Comparison of ENCODE assay signal across 20 cellular contexts in genomic region chr14:68612049-68612448, GRCh38.
A peak's percentile ranks its signal among the peaks of the same experiment; 100 is the strongest.
DNase-seq lines count a peak whose midpoint lies in the region; ATAC-seq, FAIRE-seq and TF ChIP-seq lines count a peak whose summit lies in the region.
"Had no signal": no experiment of that assay in that cellular context is flagged by ENCODE, and none has a peak within 500 bp of the region (broad histone marks: within the 10 kb centered on the region; RNA-seq: fewer than 3 reads in every experiment).

No MANE protein-coding gene starts in this region.

- H3K36me3 ChIP-seq in astrocyte (ENCODE audit: insufficient read depth, low read length) (no peaks in the 10 kb centered on the region), neutrophil (no peaks in the 10 kb centered on the region), thyroid gland (no peaks in the 10 kb centered on the region)

- H3K4me3 Mint-ChIP-seq in astrocyte (ENCODE audit: unreplicated experiment): no peak overlapping the region
- H3K4me3 Mint-ChIP-seq: activated T-cell treated with anti-CD3 and anti-CD28 coated beads, Interleukin-2, amount 50 U/mL, for 4 hours; GM23338; T-helper 17 cell had no signal

- no peak overlapping the region for H3K9ac ChIP-seq in astrocyte (ENCODE audit: low read length)
- H3K9ac ChIP-seq: KMS-11 had no signal

- no peaks in the 10 kb centered on the region for H3K27me3 Mint-ChIP-seq in astrocyte (ENCODE audit: low read depth, unreplicated experiment)
- H3K27me3 Mint-ChIP-seq: T-helper 17 cell had no signal

- H2AFZ ChIP-seq in astrocyte (ENCODE audit: low read depth, low read length): no peak overlapping the region
- H2AFZ ChIP-seq: GM23338 had no signal

- H3K27ac Mint-ChIP-seq in astrocyte (ENCODE audit: unreplicated experiment): peak overlapping the region; percentile 37
- H3K27ac Mint-ChIP-seq: GM23338, T-helper 17 cell had no signal

- intact Hi-C loops in left cardiac atrium (cut with DNase I): no loop called here
- intact Hi-C loops in thyroid gland (cut with DNase I): no loop called here

- TF ChIP-seq POLR2A in thyroid gland (IDR thresholded peaks at IDR 0.05): no peak

- H3K4me2 ChIP-seq in astrocyte (ENCODE audit: low read length): no peak overlapping the region
- H3K4me2 ChIP-seq: GM23338, KMS-11 had no signal

- WGBS in thyroid gland, 2 donors: 35 to 36% methylated on average over 5 of the region's 5 CpGs

- no peak overlapping the region for H3K27ac ChIP-seq in astrocyte (ENCODE audit: low read depth, low read length)
- H3K27ac ChIP-seq in neutrophil: peak overlapping the region; percentile 47
- peak overlapping the region; percentile 51 to 68 (median 64) for H3K27ac ChIP-seq in thyroid gland
- H3K27ac ChIP-seq: C4-2B, KMS-11 had no signal

- peaks cover 7% of the 10 kb centered on the region for H3K4me1 ChIP-seq in astrocyte (ENCODE audit: insufficient read depth, low read length)
- H3K4me1 ChIP-seq in neutrophil (ENCODE audit: control insufficient read depth in 1 of 2, insufficient read depth in 1 of 2, low read depth in 1 of 2, low read length in 1 of 2): peaks cover 37 to 43% of the 10 kb centered on the region in 2 experiments
- H3K4me1 ChIP-seq in thyroid gland: peaks cover 22 to 33% of the 10 kb centered on the region in 2 donors

- no peaks in the 10 kb centered on the region for H3K27me3 ChIP-seq in astrocyte (ENCODE audit: insufficient read depth, low read length)
- no peaks in the 10 kb centered on the region for H3K27me3 ChIP-seq in neutrophil
- H3K27me3 ChIP-seq in thyroid gland: no peaks in the 10 kb centered on the region

- FAIRE-seq in astrocyte (lab: Jason Lieb, UNC): no peak
- FAIRE-seq: GM12892, GM19239, islet of Langerhans, RCC 7860 had no signal

- peaks cover 2% of the 10 kb centered on the region for H3K4me1 Mint-ChIP-seq in astrocyte (ENCODE audit: low read depth, unreplicated experiment)

- peaks cover 21% of the 10 kb centered on the region for H3K9me3 Mint-ChIP-seq in astrocyte (ENCODE audit: unreplicated experiment)

- ATAC-seq in left cardiac atrium (peak; percentile 62 to 67), GM19035 (IDR thresholded peaks at IDR 0.05; ENCODE audit: unreplicated experiment) (no peak), HG02571 (IDR thresholded peaks at IDR 0.05; ENCODE audit: unreplicated experiment) (no peak)
- ATAC-seq: activated T-cell treated with anti-CD3 and anti-CD28 coated beads, Interleukin-2, amount 50 U/mL, for 4 hours; GM23338; T-helper 17 cell had no signal

- no peaks in the 10 kb centered on the region for H4K20me1 ChIP-seq in astrocyte (ENCODE audit: insufficient read depth, low read length)

- H3K9me3 ChIP-seq in astrocyte (ENCODE audit: insufficient read depth, low read depth, low read length): peaks cover 4% of the 10 kb centered on the region
- no peaks in the 10 kb centered on the region for H3K9me3 ChIP-seq in neutrophil
- no peaks in the 10 kb centered on the region for H3K9me3 ChIP-seq in thyroid gland

- TF ChIP-seq CTCF in astrocyte (IDR thresholded peaks at IDR 0.05; ENCODE audit: insufficient read depth, low read depth, low read length): no peak
- no peak for TF ChIP-seq CTCF in neutrophil (IDR thresholded peaks at IDR 0.05)
- TF ChIP-seq CTCF in thyroid gland (IDR thresholded peaks at IDR 0.05): no peak

- H3K36me3 Mint-ChIP-seq in astrocyte (ENCODE audit: low read depth, unreplicated experiment): peaks cover 7% of the 10 kb centered on the region

- H3K79me2 ChIP-seq in astrocyte (ENCODE audit: insufficient read depth, low read length): no peaks in the 10 kb centered on the region

- DNase-seq in astrocyte (ENCODE audit: low read depth): no peak
- DNase-seq in left cardiac atrium: no peak
- peak; percentile 47 to 64 for DNase-seq in thyroid gland
- no peak for DNase-seq in T-helper 2 cell
- no peak for DNase-seq in kidney glomerular epithelial cell (lab: John Stamatoyannopoulos, UW)
- DNase-seq: activated CD4-positive, alpha-beta T cell treated with anti-CD3 and anti-CD28 coated beads for 48 hours; activated T-cell treated with anti-CD3 and anti-CD28 coated beads, Interleukin-2, amount 50 U/mL, for 4 hours; NCI-H187; NCI-H526; T-helper 17 cell had no signal

- H3K4me3 ChIP-seq in astrocyte (ENCODE audit: insufficient read depth, low read depth, low read length) (no peak overlapping the region), neutrophil (ENCODE audit: low read depth in 1 of 2, low read length in 1 of 2) (no peak overlapping the region), thyroid gland (replicated peaks in 1 of 3) (no peak overlapping the region)
- H3K4me3 ChIP-seq: GM23338 had no signal

Comparison
In these comparisons a context has a peak if more than half of its experiments do, and no peak if none do; other contexts are left out.
1. DNase-seq: peak in thyroid gland (2 of 2); none in astrocyte (single experiment), left cardiac atrium (single experiment), T-helper 2 cell (0 of 5) and kidney glomerular epithelial cell (single experiment).
2. ATAC-seq: peak in left cardiac atrium (2 of 2); none in GM19035 (single experiment) and HG02571 (single experiment).